In the genomic region with DNA sequence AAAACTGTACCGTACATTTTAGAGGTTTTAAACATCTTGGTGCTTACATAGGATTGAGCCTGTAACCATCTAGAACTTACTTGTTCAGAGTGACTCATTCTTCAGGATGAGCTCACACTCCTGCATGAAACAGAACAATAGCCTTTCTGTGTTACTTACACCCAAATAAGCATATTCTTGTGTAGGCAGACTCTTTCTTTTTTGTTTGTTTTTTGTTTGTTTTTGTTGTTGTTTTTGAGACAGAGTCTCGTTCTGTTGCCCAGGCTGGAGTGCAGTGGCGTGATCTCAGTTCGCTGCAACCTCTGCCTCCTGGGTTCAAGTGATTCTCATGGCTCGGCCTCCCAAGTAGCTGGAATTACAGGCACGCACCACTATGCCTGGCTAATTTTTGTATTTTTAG, we compare ENCODE assay signal across 10 cellular contexts. TPM values are rescaled to one million over a fixed set of nuclear protein-coding genes. Genes with fewer than 3 reads are reported as not detected.
DNase-seq lines count a peak whose midpoint lies in the region; ATAC-seq and TF ChIP-seq lines count a peak whose summit lies in the region.
"Had no signal": no experiment of that assay in that cellular context is flagged by ENCODE, and none has a peak within 500 bp of the region (broad histone marks: within the 10 kb centered on the region; RNA-seq: fewer than 3 reads in every experiment).

No MANE protein-coding gene starts in this region.

- TF ChIP-seq EP300 in stomach (IDR thresholded peaks at IDR 0.05) = no peak

- peaks cover 6% of the 10 kb centered on the region for H3K27me3 Mint-ChIP-seq in glutamatergic neuron (ENCODE audit: unreplicated experiment)

- intact Hi-C loops in Panc1 (cut with micrococcal nuclease; ENCODE audit: unreplicated experiment) = no loop called here
- intact Hi-C loops in stomach (cut with DNase I; ENCODE audit: low total_unique reads) = no loop called here

- no peak overlapping the region for H3K27ac Mint-ChIP-seq in glutamatergic neuron (ENCODE audit: unreplicated experiment)
- H3K27ac Mint-ChIP-seq: GM23338 had no signal

- H3K4me1 ChIP-seq in Panc1 (ENCODE audit: control insufficient read depth, insufficient read depth, low read length) (peaks cover 14% of the 10 kb centered on the region), stomach (peaks cover 0 to 14% (median 0%) of the 10 kb centered on the region in 4 donors)

- H3K27me3 ChIP-seq in Panc1 (ENCODE audit: control insufficient read depth, insufficient read depth, low read length) (no peaks in the 10 kb centered on the region), stomach (no peaks in the 10 kb centered on the region)

- DNase-seq in EH (ENCODE audit: low read depth) (peak; percentile 68), Panc1 (ENCODE audit: low read depth, low spot score) (peak; percentile 58), dedifferentiated amniotic fluid mesenchymal stem cell (ENCODE audit: extremely low spot score) (peak; percentile 47), non-pigmented ciliary epithelial cell (ENCODE audit: low read depth) (peak; percentile 72), stomach (no peak), glutamatergic neuron (no peak)
- no peak for DNase-seq in stimulated activated CD4-positive, alpha-beta T cell treated with anti-CD3 and anti-CD28 coated beads, Interleukin-4, amount 100 ng/mL, for 24 hours

- H3K9me3 Mint-ChIP-seq in glutamatergic neuron (ENCODE audit: unreplicated experiment) = peaks cover 2% of the 10 kb centered on the region

- no peaks in the 10 kb centered on the region for H3K36me3 Mint-ChIP-seq in glutamatergic neuron (ENCODE audit: unreplicated experiment)

- in situ Hi-C loops in Panc1 (cut with HindIII; ENCODE audit: low pct_unique_long_range_greater_than_20kb, low sequenced_read_pairs) = no loop called here

- H3K36me3 ChIP-seq in Panc1 (ENCODE audit: control insufficient read depth, insufficient read depth, low read length) = no peaks in the 10 kb centered on the region
- no peaks in the 10 kb centered on the region for H3K36me3 ChIP-seq in stomach

- H3K4me3 ChIP-seq in Panc1 (ENCODE audit: low read depth in 2 of 2, low read length in 2 of 2) (no peak overlapping the region), stomach (no peak overlapping the region)
- H3K4me3 ChIP-seq: GM23338 had no signal

- CTCF ChIA-PET in Panc1 (lab: Charles Lee) = interaction anchor here (0.6 to 1.1 kb wide), 4 partner anchors 63 to 200 kb away, joined by 3 to 4 read pairs (median 3); a partner anchor contains a TSS

- no peak overlapping the region for H3K27ac ChIP-seq in Panc1 (ENCODE audit: low read length)
- H3K27ac ChIP-seq in stomach = no peak overlapping the region

- POLR2A ChIA-PET in Panc1 (lab: Charles Lee) = interaction anchor here (0.6 kb wide), 4 partner anchors 9 to 292 kb away, joined by 3 to 10 read pairs (median 4); no protein-coding TSS in a partner anchor

- no peak overlapping the region for H3K4me3 Mint-ChIP-seq in glutamatergic neuron (ENCODE audit: unreplicated experiment)
- H3K4me3 Mint-ChIP-seq: GM23338 had no signal

- 69 to 76% (median 74%) methylated on average over 6 of the region's 6 CpGs for WGBS in stomach, 5 donors

- BruUV-seq in Panc1 (replicated peaks; lab: Mats Ljungman, UMichigan) = no TSS peak

- H3K4me1 Mint-ChIP-seq in glutamatergic neuron (ENCODE audit: low read depth, unreplicated experiment) = peaks cover 7% of the 10 kb centered on the region

- H3K9me3 ChIP-seq in Panc1 (ENCODE audit: control insufficient read depth, insufficient read depth, low read depth, low read length) (peaks cover 3% of the 10 kb centered on the region; the same call in 1 of the 2 replicates), stomach (no peaks in the 10 kb centered on the region)

- no peak for TF ChIP-seq POLR2A in stomach (IDR thresholded peaks at IDR 0.05)

- TF ChIP-seq CTCF in Panc1 (IDR thresholded peaks at IDR 0.05) (no peak), stomach (IDR thresholded peaks at IDR 0.05) (no peak), glutamatergic neuron (IDR thresholded peaks at IDR 0.05; ENCODE audit: partially characterized antibody, unreplicated experiment) (no peak)

- ATAC-seq in Panc1 = peak; percentile 95
- no peak for ATAC-seq in GM18520 (IDR thresholded peaks at IDR 0.05; ENCODE audit: unreplicated experiment)
- ATAC-seq: GM23338 had no signal

RNA-seq across cellular contexts. Expression of a gene that starts 3.8 kb away (rescaled TPM):
- total RNA-seq in Panc1 (2021; ENCODE audit: unreplicated experiment) (not detected), stomach (not detected), glutamatergic neuron (ENCODE audit: unreplicated experiment) (not detected)
- 0.15 TPM for polyA plus RNA-seq in Panc1 (2012; ENCODE audit: insufficient read length)
- polyA plus RNA-seq in stomach = not detected
- total RNA-seq: GM23338, liver had no signal
- polyA plus RNA-seq: GM23338, liver had no signal

Comparison
In these comparisons a context has a peak if more than half of its experiments do, and no peak if none do; other contexts are left out.
1. DNase-seq: peak in EH (single experiment), Panc1 (single experiment), dedifferentiated amniotic fluid mesenchymal stem cell (single experiment) and non-pigmented ciliary epithelial cell (single experiment); none in stimulated activated CD4-positive, alpha-beta T cell treated with anti-CD3 and anti-CD28 coated beads, Interleukin-4, amount 100 ng/mL, for 24 hours (single experiment), stomach (single experiment) and glutamatergic neuron (single experiment).